ENCODE assay signal across 1 cellular context in the genomic region with DNA sequence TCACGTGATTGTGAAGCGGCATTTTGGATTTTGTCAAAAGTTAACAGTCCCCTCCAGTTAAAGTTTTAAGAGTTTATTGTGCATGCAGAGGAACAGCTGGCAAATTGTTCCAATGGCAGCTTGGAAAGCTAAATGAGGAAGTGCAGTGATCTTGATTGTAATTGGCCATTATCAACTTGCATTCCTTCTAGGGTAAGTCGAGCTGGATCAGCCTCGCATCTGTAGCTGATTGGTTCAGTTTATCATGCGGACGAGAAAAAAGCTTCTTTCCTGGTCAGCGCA.
TF ChIP-seq lines count a peak whose summit lies in the region.

No MANE protein-coding gene starts in this region.

TF ChIP-seq in HCT116, 20 proteins besides CTCF, POLR2A, EP300 and RAD21 (continued from another document):
- TF ChIP-seq, protein P1, sequence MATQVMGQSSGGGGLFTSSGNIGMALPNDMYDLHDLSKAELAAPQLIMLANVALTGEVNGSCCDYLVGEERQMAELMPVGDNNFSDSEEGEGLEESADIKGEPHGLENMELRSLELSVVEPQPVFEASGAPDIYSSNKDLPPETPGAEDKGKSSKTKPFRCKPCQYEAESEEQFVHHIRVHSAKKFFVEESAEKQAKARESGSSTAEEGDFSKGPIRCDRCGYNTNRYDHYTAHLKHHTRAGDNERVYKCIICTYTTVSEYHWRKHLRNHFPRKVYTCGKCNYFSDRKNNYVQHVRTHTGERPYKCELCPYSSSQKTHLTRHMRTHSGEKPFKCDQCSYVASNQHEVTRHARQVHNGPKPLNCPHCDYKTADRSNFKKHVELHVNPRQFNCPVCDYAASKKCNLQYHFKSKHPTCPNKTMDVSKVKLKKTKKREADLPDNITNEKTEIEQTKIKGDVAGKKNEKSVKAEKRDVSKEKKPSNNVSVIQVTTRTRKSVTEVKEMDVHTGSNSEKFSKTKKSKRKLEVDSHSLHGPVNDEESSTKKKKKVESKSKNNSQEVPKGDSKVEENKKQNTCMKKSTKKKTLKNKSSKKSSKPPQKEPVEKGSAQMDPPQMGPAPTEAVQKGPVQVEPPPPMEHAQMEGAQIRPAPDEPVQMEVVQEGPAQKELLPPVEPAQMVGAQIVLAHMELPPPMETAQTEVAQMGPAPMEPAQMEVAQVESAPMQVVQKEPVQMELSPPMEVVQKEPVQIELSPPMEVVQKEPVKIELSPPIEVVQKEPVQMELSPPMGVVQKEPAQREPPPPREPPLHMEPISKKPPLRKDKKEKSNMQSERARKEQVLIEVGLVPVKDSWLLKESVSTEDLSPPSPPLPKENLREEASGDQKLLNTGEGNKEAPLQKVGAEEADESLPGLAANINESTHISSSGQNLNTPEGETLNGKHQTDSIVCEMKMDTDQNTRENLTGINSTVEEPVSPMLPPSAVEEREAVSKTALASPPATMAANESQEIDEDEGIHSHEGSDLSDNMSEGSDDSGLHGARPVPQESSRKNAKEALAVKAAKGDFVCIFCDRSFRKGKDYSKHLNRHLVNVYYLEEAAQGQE (IDR thresholded peaks at IDR 0.05; ENCODE audit: low read depth): no peak
- no peak for TF ChIP-seq ELF1 (IDR thresholded peaks at IDR 0.05; ENCODE audit: borderline replicate concordance, low read depth)
- no peak for TF ChIP-seq EZH2phosphoT487 (IDR thresholded peaks at IDR 0.05; ENCODE audit: borderline replicate concordance)
- TF ChIP-seq JUND (IDR thresholded peaks at IDR 0.05): no peak
